32 cellular contexts compared by ENCODE assay signal in the genomic region with DNA sequence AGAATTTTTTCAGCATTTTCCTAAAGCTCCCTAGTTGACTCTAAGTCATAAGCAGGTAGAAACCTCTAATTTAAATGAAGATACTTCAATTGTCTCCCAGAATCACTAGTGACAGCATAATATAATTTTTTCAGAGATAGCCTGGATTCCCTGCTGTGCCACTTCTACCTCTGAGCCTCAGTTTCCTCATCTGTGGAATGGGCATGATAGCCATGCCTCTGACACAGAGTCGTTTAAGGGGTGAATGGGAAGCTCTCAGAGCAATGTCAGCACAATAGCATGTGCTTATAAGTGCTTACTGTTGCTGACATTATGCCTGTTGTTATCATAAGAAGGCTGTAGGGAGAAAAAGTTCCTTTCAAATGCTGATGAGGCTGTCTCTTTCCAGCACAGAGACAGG.
"Had no signal": no experiment of that assay in that cellular context is flagged by ENCODE, and none has a peak within 500 bp of the region (broad histone marks: within the 10 kb centered on the region; RNA-seq: fewer than 3 reads in every experiment).

No MANE protein-coding gene starts in this region.

- H3K36me3 Mint-ChIP-seq: natural killer cell treated with Interleukin-12 subunit alpha and Interleukin-12 subunit beta and Interleukin-15 and Interleukin-18, amount 100 ng/mL, for 72 hours had no signal

- H3K27me3 ChIP-seq: neutrophil, ovary, spleen, suprapubic skin, testis, tibial artery, upper lobe of right lung, uterus had no signal

- H3K9me3 ChIP-seq: neutrophil, ovary, psoas muscle, spleen, suprapubic skin, testis, tibial artery, upper lobe of right lung, uterus had no signal

- H3K9me3 Mint-ChIP-seq: naive B cell; naive thymus-derived CD8-positive, alpha-beta T cell; natural killer cell treated with Interleukin-12 subunit alpha and Interleukin-12 subunit beta and Interleukin-15 and Interleukin-18, amount 100 ng/mL, for 72 hours; nephron progenitor cell; neural crest cell; stimulated activated memory B cell treated with anti-CD40 and anti-IgM and Interleukin-4, amounts not matched to agents 10 μg/mL and 1 μg/mL and 100 μg/mL, for 72 hours; stimulated activated naive CD8-positive, alpha-beta T cell treated with anti-CD3 and anti-CD28 coated beads, Interleukin-15, amount 100 ng/mL, for 72 hours; type B pancreatic cell had no signal

- H3K36me3 ChIP-seq: ovary, upper lobe of right lung, uterus had no signal

- H3K27ac Mint-ChIP-seq: naive B cell; naive thymus-derived CD8-positive, alpha-beta T cell; natural killer cell treated with Interleukin-12 subunit alpha and Interleukin-12 subunit beta and Interleukin-15 and Interleukin-18, amount 100 ng/mL, for 72 hours; nephron progenitor cell; progenitor cell of endocrine pancreas; stimulated activated memory B cell treated with anti-CD40 and anti-IgM and Interleukin-4, amounts not matched to agents 10 μg/mL and 1 μg/mL and 100 μg/mL, for 72 hours; stimulated activated naive CD8-positive, alpha-beta T cell treated with anti-CD3 and anti-CD28 coated beads, Interleukin-15, amount 100 ng/mL, for 72 hours; type B pancreatic cell had no signal

- H3K4me1 ChIP-seq: parathyroid adenoma, psoas muscle, spleen, suprapubic skin, testis, upper lobe of right lung, uterus had no signal

- H3K79me2 ChIP-seq: parathyroid adenoma had no signal

- H2AFZ ChIP-seq: parathyroid adenoma had no signal

- H3K4me3 ChIP-seq: ovary, psoas muscle, skin epidermis, smooth muscle cell, spleen, suprapubic skin, testis, tibial artery, upper lobe of right lung, uterus had no signal

- DNase-seq: naive B cell; naive thymus-derived CD8-positive, alpha-beta T cell; nephron progenitor cell; occipital lobe; ovary; psoas muscle; spleen; stimulated activated CD4-positive, alpha-beta T cell treated with anti-CD3 and anti-CD28 coated beads, Interleukin-12 subunit alpha, Interleukin-12 subunit beta, amount 100 ng/mL, for 4 hours; stimulated activated CD4-positive, alpha-beta T cell treated with anti-CD3 and anti-CD28 coated beads, Interleukin-1b, Interleukin-23, amount 100 ng/mL, for 48 hours; stimulated activated CD4-positive, alpha-beta T cell treated with anti-CD3 and anti-CD28 coated beads, Interleukin-4, amount 100 ng/mL, for 1 hour; stimulated activated CD4-positive, alpha-beta T cell treated with anti-CD3 and anti-CD28 coated beads, Interleukin-4, amount 100 ng/mL, for 4 hours; stimulated activated CD8-positive, alpha-beta memory T cell treated with anti-CD3 and anti-CD28 coated beads, Interleukin-4, amount 100 ng/mL, for 48 hours; stimulated activated naive CD4-positive, alpha-beta T cell; stimulated activated naive CD8-positive, alpha-beta T cell treated with anti-CD3 and anti-CD28 coated beads, Interleukin-15, amount 100 ng/mL, for 72 hours; stimulated activated naive CD8-positive, alpha-beta T cell treated with anti-CD3 and anti-CD28 coated beads, Interleukin-15, Interleukin-2, amounts not matched to agents 100 U/mL and 50 U/mL, for 24 hours; substantia nigra; testis; tibial artery; upper lobe of right lung; uterus had no signal

- H3K27me3 Mint-ChIP-seq: naive B cell; naive thymus-derived CD8-positive, alpha-beta T cell; natural killer cell treated with Interleukin-12 subunit alpha and Interleukin-12 subunit beta and Interleukin-15 and Interleukin-18, amount 100 ng/mL, for 72 hours; progenitor cell of endocrine pancreas; stimulated activated memory B cell treated with anti-CD40 and anti-IgM and Interleukin-4, amounts not matched to agents 10 μg/mL and 1 μg/mL and 100 μg/mL, for 72 hours; stimulated activated naive CD8-positive, alpha-beta T cell treated with anti-CD3 and anti-CD28 coated beads, Interleukin-15, amount 100 ng/mL, for 72 hours; type B pancreatic cell had no signal

- H3K4me3 Mint-ChIP-seq: naive B cell; naive thymus-derived CD8-positive, alpha-beta T cell; natural killer cell treated with Interleukin-12 subunit alpha and Interleukin-12 subunit beta and Interleukin-15 and Interleukin-18, amount 100 ng/mL, for 72 hours; nephron progenitor cell; neural crest cell; stimulated activated memory B cell treated with anti-CD40 and anti-IgM and Interleukin-4, amounts not matched to agents 10 μg/mL and 1 μg/mL and 100 μg/mL, for 72 hours; stimulated activated naive CD8-positive, alpha-beta T cell treated with anti-CD3 and anti-CD28 coated beads, Interleukin-15, amount 100 ng/mL, for 72 hours; type B pancreatic cell had no signal

- H3K27ac ChIP-seq: neutrophil, ovary, parathyroid adenoma, psoas muscle, skin epidermis, spleen, suprapubic skin, testis, tibial artery, upper lobe of right lung, uterus had no signal

- H3K9ac ChIP-seq: parathyroid adenoma had no signal

- ATAC-seq: naive thymus-derived CD8-positive, alpha-beta T cell; natural killer cell treated with Interleukin-12 subunit alpha and Interleukin-12 subunit beta and Interleukin-15 and Interleukin-18, amount 100 ng/mL, for 72 hours; psoas muscle; right cardiac atrium; sciatic nerve; stimulated activated memory B cell treated with anti-CD40 and anti-IgM and Interleukin-4, amounts not matched to agents 10 μg/mL and 1 μg/mL and 100 μg/mL, for 72 hours; stimulated activated naive CD8-positive, alpha-beta T cell treated with anti-CD3 and anti-CD28 coated beads, Interleukin-15, amount 100 ng/mL, for 72 hours; stimulated activated naive CD8-positive, alpha-beta T cell treated with anti-CD3 and anti-CD28 coated beads, Interleukin-15, Interleukin-2, amounts not matched to agents 100 U/mL and 50 U/mL, for 24 hours; upper lobe of right lung had no signal

- H3K4me2 ChIP-seq: smooth muscle cell had no signal

- H3K4me1 Mint-ChIP-seq: naive B cell; naive thymus-derived CD8-positive, alpha-beta T cell; stimulated activated memory B cell treated with anti-CD40 and anti-IgM and Interleukin-4, amounts not matched to agents 10 μg/mL and 1 μg/mL and 100 μg/mL, for 72 hours had no signal
